ENCODE assay signal across 1 cellular context in the genomic region with DNA sequence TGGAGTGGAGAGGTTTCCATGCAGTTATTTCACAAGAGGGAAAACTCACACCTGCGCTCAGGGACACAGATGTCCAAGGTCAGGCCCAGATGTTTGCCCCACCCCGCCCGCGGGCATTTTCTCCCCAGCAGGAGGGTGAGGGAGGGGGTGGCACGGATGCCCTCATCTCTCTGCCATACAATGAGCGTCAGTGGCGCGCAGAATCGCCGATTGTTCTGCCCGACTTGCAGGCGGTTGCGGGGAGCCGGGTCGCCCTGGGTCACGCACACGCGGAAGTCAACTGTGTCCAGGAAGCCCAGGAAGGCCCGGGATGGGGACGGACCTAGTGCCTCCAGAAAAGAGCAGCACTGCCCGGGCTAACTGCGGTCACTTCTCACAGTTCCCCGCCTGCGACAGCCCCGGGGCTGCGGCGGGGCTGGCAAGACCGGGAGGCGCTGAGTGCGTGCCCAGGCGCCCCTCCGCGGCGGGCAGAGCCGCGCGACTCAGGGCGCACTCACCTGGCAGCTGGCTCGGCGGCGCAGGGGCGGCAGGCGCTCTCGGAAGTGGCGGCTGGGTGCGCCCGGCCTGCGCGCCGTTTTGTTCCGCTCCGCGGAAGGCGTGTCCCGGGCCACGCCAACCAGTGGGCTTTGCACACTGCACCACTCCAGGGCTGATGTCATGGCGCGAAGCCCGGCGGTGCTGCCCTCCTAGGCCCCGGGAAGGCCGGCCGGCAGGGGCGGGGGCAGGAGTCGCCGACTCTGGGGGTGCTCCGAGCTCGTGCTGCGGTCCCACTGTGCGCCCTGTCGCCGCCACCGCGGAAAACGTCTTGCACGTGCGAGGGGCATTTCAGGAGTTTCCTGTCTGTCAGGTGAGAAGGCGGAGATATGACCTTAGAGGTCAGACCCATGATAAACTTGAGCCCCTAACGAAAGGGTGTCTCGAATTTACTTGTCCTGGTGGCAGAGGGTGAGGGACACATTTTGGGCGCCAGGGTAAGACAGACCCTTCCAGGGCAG.
A peak's percentile ranks its signal among the peaks of the same experiment; 100 is the strongest.
TF ChIP-seq lines count a peak whose summit lies in the region.

TSS of gene CSRP1 (minus strand) at position 551 of the 995 bp plus-strand sequence. CDS start 10,820 bp downstream, outside the sequence.

TF ChIP-seq in K562, 482 proteins besides CTCF, POLR2A, EP300 and RAD21 (continued from another document and continues in another):
- peak; percentile 42; the same call in 1 of the 2 replicates for TF ChIP-seq MTF1 (CRISPR knock-in tag; IDR thresholded peaks at IDR 0.05; ENCODE audit: borderline replicate concordance)
- TF ChIP-seq, protein P1, sequence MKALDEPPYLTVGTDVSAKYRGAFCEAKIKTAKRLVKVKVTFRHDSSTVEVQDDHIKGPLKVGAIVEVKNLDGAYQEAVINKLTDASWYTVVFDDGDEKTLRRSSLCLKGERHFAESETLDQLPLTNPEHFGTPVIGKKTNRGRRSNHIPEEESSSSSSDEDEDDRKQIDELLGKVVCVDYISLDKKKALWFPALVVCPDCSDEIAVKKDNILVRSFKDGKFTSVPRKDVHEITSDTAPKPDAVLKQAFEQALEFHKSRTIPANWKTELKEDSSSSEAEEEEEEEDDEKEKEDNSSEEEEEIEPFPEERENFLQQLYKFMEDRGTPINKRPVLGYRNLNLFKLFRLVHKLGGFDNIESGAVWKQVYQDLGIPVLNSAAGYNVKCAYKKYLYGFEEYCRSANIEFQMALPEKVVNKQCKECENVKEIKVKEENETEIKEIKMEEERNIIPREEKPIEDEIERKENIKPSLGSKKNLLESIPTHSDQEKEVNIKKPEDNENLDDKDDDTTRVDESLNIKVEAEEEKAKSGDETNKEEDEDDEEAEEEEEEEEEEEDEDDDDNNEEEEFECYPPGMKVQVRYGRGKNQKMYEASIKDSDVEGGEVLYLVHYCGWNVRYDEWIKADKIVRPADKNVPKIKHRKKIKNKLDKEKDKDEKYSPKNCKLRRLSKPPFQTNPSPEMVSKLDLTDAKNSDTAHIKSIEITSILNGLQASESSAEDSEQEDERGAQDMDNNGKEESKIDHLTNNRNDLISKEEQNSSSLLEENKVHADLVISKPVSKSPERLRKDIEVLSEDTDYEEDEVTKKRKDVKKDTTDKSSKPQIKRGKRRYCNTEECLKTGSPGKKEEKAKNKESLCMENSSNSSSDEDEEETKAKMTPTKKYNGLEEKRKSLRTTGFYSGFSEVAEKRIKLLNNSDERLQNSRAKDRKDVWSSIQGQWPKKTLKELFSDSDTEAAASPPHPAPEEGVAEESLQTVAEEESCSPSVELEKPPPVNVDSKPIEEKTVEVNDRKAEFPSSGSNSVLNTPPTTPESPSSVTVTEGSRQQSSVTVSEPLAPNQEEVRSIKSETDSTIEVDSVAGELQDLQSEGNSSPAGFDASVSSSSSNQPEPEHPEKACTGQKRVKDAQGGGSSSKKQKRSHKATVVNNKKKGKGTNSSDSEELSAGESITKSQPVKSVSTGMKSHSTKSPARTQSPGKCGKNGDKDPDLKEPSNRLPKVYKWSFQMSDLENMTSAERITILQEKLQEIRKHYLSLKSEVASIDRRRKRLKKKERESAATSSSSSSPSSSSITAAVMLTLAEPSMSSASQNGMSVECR (CRISPR knock-in tag; IDR thresholded peaks at IDR 0.05), result peak; percentile 41; the same call in 1 of the 2 replicates
- no peak for TF ChIP-seq MED1 (CRISPR knock-in tag; IDR thresholded peaks at IDR 0.05; ENCODE audit: borderline replicate concordance)
- TF ChIP-seq, protein P2, sequence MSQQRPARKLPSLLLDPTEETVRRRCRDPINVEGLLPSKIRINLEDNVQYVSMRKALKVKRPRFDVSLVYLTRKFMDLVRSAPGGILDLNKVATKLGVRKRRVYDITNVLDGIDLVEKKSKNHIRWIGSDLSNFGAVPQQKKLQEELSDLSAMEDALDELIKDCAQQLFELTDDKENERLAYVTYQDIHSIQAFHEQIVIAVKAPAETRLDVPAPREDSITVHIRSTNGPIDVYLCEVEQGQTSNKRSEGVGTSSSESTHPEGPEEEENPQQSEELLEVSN (IDR thresholded peaks at IDR 0.05; ENCODE audit: borderline replicate concordance in 1 of 2, extremely low read depth in 1 of 2, insufficient read depth in 1 of 2, insufficient read length in 1 of 2, low read depth in 1 of 2, low read length in 1 of 2, poor library complexity in 1 of 2, severe bottlenecking in 1 of 2), result peak; percentile 53 to 83
- peak; percentile 96 for TF ChIP-seq L3MBTL2 (IDR thresholded peaks at IDR 0.05)
- no peak for TF ChIP-seq ZBTB8A (IDR thresholded peaks at IDR 0.05; ENCODE audit: partially characterized antibody)
- TF ChIP-seq ZBTB40 (IDR thresholded peaks at IDR 0.05), result peak; percentile 52
- no peak for TF ChIP-seq ZBTB40 (CRISPR knock-in tag; IDR thresholded peaks at IDR 0.05)
- TF ChIP-seq, protein P3, sequence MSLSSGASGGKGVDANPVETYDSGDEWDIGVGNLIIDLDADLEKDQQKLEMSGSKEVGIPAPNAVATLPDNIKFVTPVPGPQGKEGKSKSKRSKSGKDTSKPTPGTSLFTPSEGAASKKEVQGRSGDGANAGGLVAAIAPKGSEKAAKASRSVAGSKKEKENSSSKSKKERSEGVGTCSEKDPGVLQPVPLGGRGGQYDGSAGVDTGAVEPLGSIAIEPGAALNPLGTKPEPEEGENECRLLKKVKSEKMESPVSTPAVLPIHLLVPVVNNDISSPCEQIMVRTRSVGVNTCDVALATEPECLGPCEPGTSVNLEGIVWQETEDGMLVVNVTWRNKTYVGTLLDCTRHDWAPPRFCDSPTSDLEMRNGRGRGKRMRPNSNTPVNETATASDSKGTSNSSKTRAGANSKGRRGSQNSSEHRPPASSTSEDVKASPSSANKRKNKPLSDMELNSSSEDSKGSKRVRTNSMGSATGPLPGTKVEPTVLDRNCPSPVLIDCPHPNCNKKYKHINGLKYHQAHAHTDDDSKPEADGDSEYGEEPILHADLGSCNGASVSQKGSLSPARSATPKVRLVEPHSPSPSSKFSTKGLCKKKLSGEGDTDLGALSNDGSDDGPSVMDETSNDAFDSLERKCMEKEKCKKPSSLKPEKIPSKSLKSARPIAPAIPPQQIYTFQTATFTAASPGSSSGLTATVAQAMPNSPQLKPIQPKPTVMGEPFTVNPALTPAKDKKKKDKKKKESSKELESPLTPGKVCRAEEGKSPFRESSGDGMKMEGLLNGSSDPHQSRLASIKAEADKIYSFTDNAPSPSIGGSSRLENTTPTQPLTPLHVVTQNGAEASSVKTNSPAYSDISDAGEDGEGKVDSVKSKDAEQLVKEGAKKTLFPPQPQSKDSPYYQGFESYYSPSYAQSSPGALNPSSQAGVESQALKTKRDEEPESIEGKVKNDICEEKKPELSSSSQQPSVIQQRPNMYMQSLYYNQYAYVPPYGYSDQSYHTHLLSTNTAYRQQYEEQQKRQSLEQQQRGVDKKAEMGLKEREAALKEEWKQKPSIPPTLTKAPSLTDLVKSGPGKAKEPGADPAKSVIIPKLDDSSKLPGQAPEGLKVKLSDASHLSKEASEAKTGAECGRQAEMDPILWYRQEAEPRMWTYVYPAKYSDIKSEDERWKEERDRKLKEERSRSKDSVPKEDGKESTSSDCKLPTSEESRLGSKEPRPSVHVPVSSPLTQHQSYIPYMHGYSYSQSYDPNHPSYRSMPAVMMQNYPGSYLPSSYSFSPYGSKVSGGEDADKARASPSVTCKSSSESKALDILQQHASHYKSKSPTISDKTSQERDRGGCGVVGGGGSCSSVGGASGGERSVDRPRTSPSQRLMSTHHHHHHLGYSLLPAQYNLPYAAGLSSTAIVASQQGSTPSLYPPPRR (CRISPR knock-in tag; IDR thresholded peaks at IDR 0.05; ENCODE audit: borderline replicate concordance), result no peak
- TF ChIP-seq SP2 (IDR thresholded peaks at IDR 0.05; ENCODE audit: extremely low read depth, low read depth, low read length, poor library complexity, severe bottlenecking), result no peak
- TF ChIP-seq TEAD1 (CRISPR knock-in tag; IDR thresholded peaks at IDR 0.05), result 0 out of 4 replicates have a peak, but pooled peaks of 1 of the 2 experiments have one; percentile 48
- 0 out of 2 replicates have a peak, but pooled peaks have one; percentile 39 for TF ChIP-seq RNF2 (IDR thresholded peaks at IDR 0.05)
- no peak for TF ChIP-seq FOXA3 (CRISPR knock-in tag; conservative IDR thresholded peaks at IDR 0.05 in 1 of 2, IDR thresholded peaks at IDR 0.05 in 1 of 2)
- TF ChIP-seq AFF4 (CRISPR knock-in tag; IDR thresholded peaks at IDR 0.05), result peak; percentile 41; the same call in 1 of the 2 replicates
- no peak for TF ChIP-seq ZNF354B (CRISPR knock-in tag; IDR thresholded peaks at IDR 0.05)
- no peak for TF ChIP-seq HMBOX1 (IDR thresholded peaks at IDR 0.05)
- TF ChIP-seq CCNT2 (IDR thresholded peaks at IDR 0.05; ENCODE audit: borderline replicate concordance, extremely low read depth, insufficient read length, low read depth, low read length), result peak; percentile 60
- TF ChIP-seq CHCHD3 (CRISPR knock-in tag; IDR thresholded peaks at IDR 0.05), result no peak
- no peak for TF ChIP-seq SRSF7 (optimal IDR thresholded peaks at IDR 0.05; ENCODE audit: low read depth, low read length)
- TF ChIP-seq ZNF584 (CRISPR knock-in tag; IDR thresholded peaks at IDR 0.05; ENCODE audit: low read depth), result peak; percentile 38; the same call in 1 of the 2 replicates
